In genomic region chr9:81829201-81829882, GRCh38 we compare ENCODE assay signal across 1 cellular context.
TF ChIP-seq lines count a peak whose summit lies in the region.

No MANE protein-coding gene starts in this region.

TF ChIP-seq in HepG2, 621 proteins besides CTCF, POLR2A, EP300 and RAD21 (continued from another document):
- no peak for TF ChIP-seq ZNF318 (CRISPR knock-in tag; IDR thresholded peaks at IDR 0.05)
- no peak for TF ChIP-seq TP53 (CRISPR knock-in tag; conservative IDR thresholded peaks at IDR 0.05)
- no peak for TF ChIP-seq ZNF232 (CRISPR knock-in tag; IDR thresholded peaks at IDR 0.05; ENCODE audit: borderline replicate concordance)
- TF ChIP-seq CHCHD3 (CRISPR knock-in tag; IDR thresholded peaks at IDR 0.05): no peak
- no peak for TF ChIP-seq CENPT (CRISPR knock-in tag; IDR thresholded peaks at IDR 0.05; ENCODE audit: low read depth)
TF ChIP-seq in HepG2: peak in this region for 0.
